8 cellular contexts compared by ENCODE assay signal in the genomic region with DNA sequence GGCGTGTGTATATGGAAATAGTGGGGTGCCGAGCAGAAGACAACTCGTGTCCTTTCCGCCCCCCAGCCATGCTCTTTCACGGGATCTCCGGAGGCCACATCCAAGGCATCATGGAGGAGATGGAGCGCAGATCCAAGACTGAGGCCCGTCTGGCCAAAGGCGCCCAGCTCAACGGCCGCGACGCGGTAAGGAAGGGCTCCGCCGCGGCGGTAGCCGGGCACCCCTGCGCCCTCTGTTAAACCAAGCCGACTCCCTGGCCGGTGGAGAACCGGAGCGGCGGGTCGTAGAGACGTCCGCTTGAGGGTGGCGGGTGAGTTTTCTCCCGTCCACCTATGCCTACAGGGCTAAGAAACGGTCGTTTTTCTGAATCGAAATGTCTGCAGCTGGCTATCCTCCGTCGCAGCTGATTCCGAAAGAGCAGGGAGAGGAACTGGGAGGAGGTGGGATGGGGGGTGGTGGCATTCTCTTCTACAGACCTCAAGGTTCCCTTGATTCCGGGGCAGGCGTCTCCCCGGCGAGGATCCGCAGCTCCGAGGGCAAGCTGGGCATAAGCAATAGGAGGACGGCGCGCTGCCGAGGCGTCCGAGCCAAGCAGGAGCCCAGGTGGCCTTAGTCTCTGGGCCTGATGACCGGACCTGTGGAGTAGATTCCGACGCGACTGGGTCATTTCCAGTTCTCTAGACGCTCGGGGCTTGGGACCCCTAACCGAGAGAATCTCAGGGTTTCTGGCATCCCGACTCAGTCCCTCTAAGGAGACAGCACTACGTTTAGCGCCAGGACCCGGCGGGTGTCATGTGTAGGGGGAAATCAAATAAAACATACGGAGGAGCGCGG. TPM values are rescaled to one million over a fixed set of nuclear protein-coding genes. Genes with fewer than 3 reads are reported as not detected.
A peak's percentile ranks its signal among the peaks of the same experiment; 100 is the strongest.
DNase-seq lines count a peak whose midpoint lies in the region; ATAC-seq and TF ChIP-seq lines count a peak whose summit lies in the region.

No MANE protein-coding gene starts in this region.

- H3K27ac ChIP-seq in DND-41 (ENCODE audit: low read length) (no peak overlapping the region), dorsolateral prefrontal cortex (no peak overlapping the region)

- intact Hi-C loops in dorsolateral prefrontal cortex (cut with DNase I), result no loop called here

- H3K27me3 ChIP-seq in DND-41 (ENCODE audit: insufficient read depth, low read length, poor library complexity) (peaks cover 14% of the 10 kb centered on the region), NT2/D1 (ENCODE audit: insufficient read depth, insufficient read length) (peaks cover 100% of the 10 kb centered on the region), dorsolateral prefrontal cortex (peaks cover 41 to 100% (median 95%) of the 10 kb centered on the region in 45 donors)

- no peak for TF ChIP-seq CTCF in DND-41 (IDR thresholded peaks at IDR 0.05; ENCODE audit: borderline replicate concordance, extremely low read depth, low read length, poor library complexity, severe bottlenecking)
- TF ChIP-seq CTCF in dorsolateral prefrontal cortex (IDR thresholded peaks at IDR 0.05 in 54 of 56, conservative IDR thresholded peaks at IDR 0.05 in 2 of 56; ENCODE audit: low read depth in 1 of 56, partially characterized antibody in 56 of 56), result no peak

- peaks cover 12% of the 10 kb centered on the region for H3K4me1 ChIP-seq in DND-41 (ENCODE audit: insufficient read depth, low read length)
- H3K4me1 ChIP-seq in NT2/D1 (ENCODE audit: insufficient read depth, insufficient read length), result peaks cover 30% of the 10 kb centered on the region

- H3K4me3 ChIP-seq in DND-41 (ENCODE audit: low read depth in 1 of 2, low read length in 2 of 2) (peak overlapping the region; percentile 26 to 59; a peak in 3 of 4 replicates), NT2/D1 (ENCODE audit: insufficient read length, low read depth) (peak overlapping the region; percentile 43), dorsolateral prefrontal cortex (peak overlapping the region in 46 of 59 donors; percentile 1 to 63 (median 34))

- H3K36me3 ChIP-seq in DND-41 (ENCODE audit: insufficient read depth, low read length) (no peaks in the 10 kb centered on the region), NT2/D1 (ENCODE audit: insufficient read depth, insufficient read length, low read length) (no peaks in the 10 kb centered on the region)

- H3K9me3 ChIP-seq in DND-41 (ENCODE audit: insufficient read depth, low read length, severe bottlenecking), result no peaks in the 10 kb centered on the region
- no peaks in the 10 kb centered on the region for H3K9me3 ChIP-seq in NT2/D1 (ENCODE audit: insufficient read depth, low read length)

- peak overlapping the region; percentile 84 for H2AFZ ChIP-seq in DND-41 (ENCODE audit: low read depth, low read length)

- no peaks in the 10 kb centered on the region for H3K79me2 ChIP-seq in DND-41 (ENCODE audit: insufficient read depth, low read length)

- peak overlapping the region in 1 of 2 donors; percentile 26 for H3K27ac Mint-ChIP-seq in natural killer cell treated with Interleukin-12 subunit alpha and Interleukin-12 subunit beta and Interleukin-15 and Interleukin-18, amount 100 ng/mL, for 72 hours

- H3K4me3 Mint-ChIP-seq in natural killer cell treated with Interleukin-12 subunit alpha and Interleukin-12 subunit beta and Interleukin-15 and Interleukin-18, amount 100 ng/mL, for 72 hours, result peak overlapping the region; percentile 87

- DNase-seq in DND-41 (no peak), NT2/D1 (ENCODE audit: low read depth, low spot score) (no peak), dorsolateral prefrontal cortex (no peak), nucleus accumbens (lab: John Stamatoyannopoulos, UW) (no peak), AML-193 (lab: John Stamatoyannopoulos, UW) (no peak)
- DNase-seq in natural killer cell treated with Interleukin-12 subunit alpha and Interleukin-12 subunit beta and Interleukin-15 and Interleukin-18, amount 100 ng/mL, for 72 hours (ENCODE audit: low spot score), result no peak

- peaks cover 5% of the 10 kb centered on the region for H3K36me3 Mint-ChIP-seq in natural killer cell treated with Interleukin-12 subunit alpha and Interleukin-12 subunit beta and Interleukin-15 and Interleukin-18, amount 100 ng/mL, for 72 hours

- peak overlapping the region; percentile 50 for H3K9ac ChIP-seq in DND-41 (ENCODE audit: low read depth, low read length)
- H3K9ac ChIP-seq in NT2/D1 (ENCODE audit: insufficient read length, low read depth), result peak overlapping the region; percentile 62

- H3K27me3 Mint-ChIP-seq in natural killer cell treated with Interleukin-12 subunit alpha and Interleukin-12 subunit beta and Interleukin-15 and Interleukin-18, amount 100 ng/mL, for 72 hours, result peaks cover 74 to 96% of the 10 kb centered on the region in 2 donors

- no peaks in the 10 kb centered on the region for H3K9me3 Mint-ChIP-seq in natural killer cell treated with Interleukin-12 subunit alpha and Interleukin-12 subunit beta and Interleukin-15 and Interleukin-18, amount 100 ng/mL, for 72 hours

- H3K4me2 ChIP-seq in DND-41 (ENCODE audit: insufficient read depth, low read length), result peak overlapping the region; percentile 79

- H4K20me1 ChIP-seq in DND-41 (ENCODE audit: insufficient read depth, low read length), result no peaks in the 10 kb centered on the region

- peaks cover 51 to 58% of the 10 kb centered on the region in 2 donors for H3K4me1 Mint-ChIP-seq in natural killer cell treated with Interleukin-12 subunit alpha and Interleukin-12 subunit beta and Interleukin-15 and Interleukin-18, amount 100 ng/mL, for 72 hours (ENCODE audit: low read depth in 2 of 2)

- ATAC-seq in DND-41 (ENCODE audit: insufficient read depth, low read depth) (peak; percentile 64), HG03521 (IDR thresholded peaks at IDR 0.05; ENCODE audit: unreplicated experiment) (no peak), GM21529 (IDR thresholded peaks at IDR 0.05; ENCODE audit: unreplicated experiment) (no peak)
- ATAC-seq in natural killer cell treated with Interleukin-12 subunit alpha and Interleukin-12 subunit beta and Interleukin-15 and Interleukin-18, amount 100 ng/mL, for 72 hours, result peak; percentile 49 to 60

RNA-seq across cellular contexts. Expression of gene LHX9, which starts 0.9 kb away (rescaled TPM):
- 1 to 10 TPM in 1 of 120 experiments, under 1 TPM in 16, not detected in 103; 0.07 to 3.7 (median 0.34) TPM for total RNA-seq in dorsolateral prefrontal cortex
- under 1 TPM in 1 of 2 donors, not detected in 1; 0.20 TPM for total RNA-seq in natural killer cell treated with Interleukin-12 subunit alpha and Interleukin-12 subunit beta and Interleukin-15 and Interleukin-18, amount 100 ng/mL, for 72 hours

RNA-seq across cellular contexts. Expression of gene C1orf53, which starts 15.6 kb away (rescaled TPM):
- 1 to 10 TPM in 108 of 120 experiments, not detected in 12; 1.1 to 8.0 (median 3.0) TPM for total RNA-seq in dorsolateral prefrontal cortex
- 1 to 10 TPM in 1 of 2 donors, not detected in 1; 1.8 TPM for total RNA-seq in natural killer cell treated with Interleukin-12 subunit alpha and Interleukin-12 subunit beta and Interleukin-15 and Interleukin-18, amount 100 ng/mL, for 72 hours

Comparison
In these comparisons a context has a peak if more than half of its experiments do, and no peak if none do; other contexts are left out.
1. ATAC-seq: peak in DND-41 (single experiment) and natural killer cell treated with Interleukin-12 subunit alpha and Interleukin-12 subunit beta and Interleukin-15 and Interleukin-18, amount 100 ng/mL, for 72 hours (2 of 2); none in HG03521 (single experiment) and GM21529 (single experiment).
2. Peak in every context shown above with its lines, with median percentiles within 50 percentile points of each other: H3K4me3 ChIP-seq.